8 cellular contexts compared by ENCODE assay signal in genomic region chr2:68185541-68186164, GRCh38. TPM values are rescaled to one million over a fixed set of nuclear protein-coding genes. Genes with fewer than 3 reads are reported as not detected.
DNase-seq lines count a peak whose midpoint lies in the region; ATAC-seq and TF ChIP-seq lines count a peak whose summit lies in the region.

No MANE protein-coding gene starts in this region.

- TF ChIP-seq CTCF in DOHH2 (IDR thresholded peaks at IDR 0.05; ENCODE audit: low read depth, low read length, poor library complexity, severe bottlenecking) = peak; percentile 88
- TF ChIP-seq CTCF in adrenal gland (IDR thresholded peaks at IDR 0.05) = peak in 5 of 6 experiments; percentile 9 to 46 (median 30)

- H3K4me3 ChIP-seq in DOHH2 (ENCODE audit: low read length) (no peak overlapping the region), adrenal gland (no peak overlapping the region)

- H3K9me3 ChIP-seq in DOHH2 (ENCODE audit: control insufficient read depth, insufficient read depth, low read length) (no peaks in the 10 kb centered on the region), adrenal gland (replicated peaks in 1 of 3) (no peaks in the 10 kb centered on the region)

- H3K79me2 ChIP-seq in DOHH2 (ENCODE audit: control insufficient read depth, low read length) = peaks cover 33% of the 10 kb centered on the region

- H3K27ac ChIP-seq in DOHH2 (ENCODE audit: low read depth, low read length) = no peak overlapping the region
- no peak overlapping the region for H3K27ac ChIP-seq in adrenal gland

- intact Hi-C loops in adrenal gland (cut with DNase I) = no loop called here

- H3K36me3 ChIP-seq in DOHH2 (ENCODE audit: control insufficient read depth, low read length) = peaks cover 56% of the 10 kb centered on the region
- H3K36me3 ChIP-seq in adrenal gland (replicated peaks in 1 of 2) = peaks cover 0 to 16% of the 10 kb centered on the region in 2 donors

- H3K27me3 ChIP-seq in DOHH2 (ENCODE audit: control insufficient read depth, low read length) (no peaks in the 10 kb centered on the region), adrenal gland (no peaks in the 10 kb centered on the region)

- TF ChIP-seq POLR2A in adrenal gland (IDR thresholded peaks at IDR 0.05) = no peak

- peak; percentile 55 for ATAC-seq in HG03342 (IDR thresholded peaks at IDR 0.05; ENCODE audit: unreplicated experiment)
- no peak for ATAC-seq in HG02981 (IDR thresholded peaks at IDR 0.05; ENCODE audit: unreplicated experiment)
- no peak for ATAC-seq in HG03460 (IDR thresholded peaks at IDR 0.05; ENCODE audit: unreplicated experiment)

- H3K4me2 ChIP-seq in DOHH2 (ENCODE audit: low read length) = no peak overlapping the region

- no peaks in the 10 kb centered on the region for H3K9me2 ChIP-seq in DOHH2 (replicated peaks; ENCODE audit: control insufficient read depth, low read length)

- peaks cover 25% of the 10 kb centered on the region for H3F3A ChIP-seq in DOHH2 (ENCODE audit: control insufficient read depth, insufficient read depth)

- WGBS in adrenal gland, 4 donors = 53 to 64% (median 59%) methylated on average over 5 of the region's 5 CpGs

- H3K4me1 ChIP-seq in DOHH2 (ENCODE audit: control insufficient read depth, low read length) = peaks cover 3% of the 10 kb centered on the region; the same call in 1 of the 2 replicates
- H3K4me1 ChIP-seq in adrenal gland (replicated peaks in 1 of 2) = peaks cover 0 to 18% of the 10 kb centered on the region in 2 donors

- DNase-seq in SKM-1 treated with dmso at 0.1 percent for 144 hours (lab: John Stamatoyannopoulos, UW; ENCODE audit: unreplicated experiment) (peak; percentile 60), adrenal gland (peak in 3 of 7 donors; percentile 16 to 46 (median 19)), kidney tubule cell (ENCODE audit: low spot score) (peak; percentile 43)
- DNase-seq in stimulated activated CD8-positive, alpha-beta memory T cell treated with anti-CD3 and anti-CD28 coated beads, Interleukin-4, amount 100 ng/mL, for 48 hours = peak; percentile 81

- H4K20me1 ChIP-seq in DOHH2 (ENCODE audit: control insufficient read depth, insufficient read depth, low read depth, low read length) = no peaks in the 10 kb centered on the region

RNA-seq across cellular contexts. Expression of gene PNO1, which starts 28.0 kb away (rescaled TPM):
- total RNA-seq in adrenal gland = 10 to 100 TPM in 6 of 8 donors, 1 to 10 TPM in 2; 6.3 to 23.2 (median 14.8) TPM
- polyA plus RNA-seq in adrenal gland = 10 to 100 TPM in 1 of 3 donors, 1 to 10 TPM in 2; 6.0 to 25.5 (median 9.1) TPM
